In the genomic region with DNA sequence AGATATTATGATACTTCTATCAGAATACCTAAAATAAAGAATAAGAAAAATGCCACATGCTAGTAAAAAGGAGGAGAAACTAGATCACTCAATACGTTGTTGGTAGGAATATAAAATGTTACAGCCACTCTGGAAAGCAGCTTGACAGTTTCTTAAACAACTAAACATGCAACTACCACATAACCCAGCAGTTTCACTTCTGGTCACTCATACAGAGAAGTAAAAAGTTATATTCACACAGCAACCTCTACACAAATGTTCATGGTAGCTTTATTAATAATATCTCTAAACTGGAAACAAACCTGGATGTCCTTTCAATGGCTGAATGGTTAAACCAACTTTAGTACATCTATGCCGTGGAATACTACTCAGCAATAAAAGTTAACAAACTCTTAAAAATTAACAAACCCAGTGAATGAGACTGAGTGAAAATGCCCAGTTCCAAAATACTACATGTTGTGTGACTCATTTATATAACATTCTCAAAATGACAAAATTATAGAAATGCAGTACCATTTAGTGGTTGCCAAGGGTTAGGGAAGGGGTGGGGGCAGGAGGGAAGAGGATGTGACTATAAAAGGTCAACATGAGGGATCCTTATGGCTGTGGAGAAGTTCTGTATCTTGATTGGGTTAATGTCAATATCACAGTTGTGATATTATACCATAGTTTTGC, we compare ENCODE assay signal across 9 cellular contexts.
DNase-seq lines count a peak whose midpoint lies in the region; ATAC-seq lines count a peak whose summit lies in the region.
"Had no signal": no experiment of that assay in that cellular context is flagged by ENCODE, and none has a peak within 500 bp of the region (broad histone marks: within the 10 kb centered on the region; RNA-seq: fewer than 3 reads in every experiment).

No MANE protein-coding gene starts in this region.

- H3K27ac Mint-ChIP-seq in activated T-helper 17 cell treated with anti-CD3 and anti-CD28 coated beads, Interleukin-2, amount 50 U/mL, for 72 hours, result no peak overlapping the region

- H3K36me3 Mint-ChIP-seq in activated T-helper 17 cell treated with anti-CD3 and anti-CD28 coated beads, Interleukin-2, amount 50 U/mL, for 72 hours (ENCODE audit: low read depth), result no peaks in the 10 kb centered on the region

- no peak for DNase-seq in 8988T
- DNase-seq in glomerular visceral epithelial cell (ENCODE audit: extremely low spot score), result no peak
- DNase-seq: NCI-H2029, PC-9 had no signal

- peaks cover 9% of the 10 kb centered on the region for H3K9me3 Mint-ChIP-seq in activated T-helper 17 cell treated with anti-CD3 and anti-CD28 coated beads, Interleukin-2, amount 50 U/mL, for 72 hours

- H3K4me3 Mint-ChIP-seq in activated T-helper 17 cell treated with anti-CD3 and anti-CD28 coated beads, Interleukin-2, amount 50 U/mL, for 72 hours, result no peak overlapping the region

- H3K27me3 Mint-ChIP-seq in activated T-helper 17 cell treated with anti-CD3 and anti-CD28 coated beads, Interleukin-2, amount 50 U/mL, for 72 hours, result peaks cover 9% of the 10 kb centered on the region

- H3K4me1 Mint-ChIP-seq in activated T-helper 17 cell treated with anti-CD3 and anti-CD28 coated beads, Interleukin-2, amount 50 U/mL, for 72 hours, result no peaks in the 10 kb centered on the region

- ATAC-seq in GM18870 (IDR thresholded peaks at IDR 0.05; ENCODE audit: unreplicated experiment), result peak; percentile 94
- peak; percentile 95 for ATAC-seq in GM21528 (IDR thresholded peaks at IDR 0.05; ENCODE audit: low FRiP score, unreplicated experiment)
- peak; percentile 91 for ATAC-seq in HG03060 (IDR thresholded peaks at IDR 0.05; ENCODE audit: low read depth, unreplicated experiment)
- peak; percentile 81 for ATAC-seq in activated T-helper 17 cell treated with anti-CD3 and anti-CD28 coated beads, Interleukin-2, amount 50 U/mL, for 72 hours (replicated peaks)
- ATAC-seq in esophagus mucosa, result no peak
